ENCODE assay signal across 1 cellular context in genomic region chr6:33958863-33959651, GRCh38.
TF ChIP-seq lines count a peak whose summit lies in the region.

No MANE protein-coding gene starts in this region.

TF ChIP-seq in GM23338, 12 proteins besides CTCF, POLR2A, EP300 and RAD21 (continued from another document):
- TF ChIP-seq ZNF462 (CRISPR knock-in tag; IDR thresholded peaks at IDR 0.05) (no peak), CREB1 (CRISPR knock-in tag; IDR thresholded peaks at IDR 0.05; ENCODE audit: low read depth) (no peak), STAT1 (IDR thresholded peaks at IDR 0.05; ENCODE audit: unreplicated experiment) (no peak), EZH2phosphoT487 (IDR thresholded peaks at IDR 0.05; ENCODE audit: unreplicated experiment) (no peak), REST (IDR thresholded peaks at IDR 0.05; ENCODE audit: unreplicated experiment) (no peak), ZNF114 (CRISPR knock-in tag; IDR thresholded peaks at IDR 0.05) (no peak), ETS1 (IDR thresholded peaks at IDR 0.05) (no peak), JUNB (IDR thresholded peaks at IDR 0.05; ENCODE audit: unreplicated experiment) (no peak), POLR2AphosphoS5 (IDR thresholded peaks at IDR 0.05; ENCODE audit: low read depth) (no peak), ZNF331 (CRISPR knock-in tag; IDR thresholded peaks at IDR 0.05; ENCODE audit: low read depth) (no peak)
